Comparison of ENCODE assay signal across 1 cellular context in the genomic region with DNA sequence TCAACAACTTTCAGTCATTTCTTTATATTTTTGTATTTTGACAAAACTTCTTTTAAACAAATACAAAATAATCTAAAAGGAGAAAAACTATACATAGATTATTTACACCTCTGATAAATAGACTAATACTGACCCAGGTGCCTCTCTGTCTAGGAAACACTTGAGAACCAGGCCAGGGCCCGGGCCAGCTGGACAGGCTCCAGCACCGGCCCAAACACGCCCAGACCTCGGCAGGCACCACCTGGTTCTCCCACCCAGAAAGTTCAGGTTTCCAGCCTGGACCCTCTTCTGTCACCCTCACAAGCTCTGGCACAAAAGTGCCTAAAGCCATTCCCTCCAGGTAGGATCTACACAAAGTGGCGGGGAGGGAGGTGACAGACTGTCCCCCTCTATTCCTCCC.
TF ChIP-seq lines count a peak whose summit lies in the region.

No MANE protein-coding gene starts in this region.

TF ChIP-seq in GM23338, 12 proteins besides CTCF, POLR2A, EP300 and RAD21 (continued from another document):
- TF ChIP-seq, protein P1, sequence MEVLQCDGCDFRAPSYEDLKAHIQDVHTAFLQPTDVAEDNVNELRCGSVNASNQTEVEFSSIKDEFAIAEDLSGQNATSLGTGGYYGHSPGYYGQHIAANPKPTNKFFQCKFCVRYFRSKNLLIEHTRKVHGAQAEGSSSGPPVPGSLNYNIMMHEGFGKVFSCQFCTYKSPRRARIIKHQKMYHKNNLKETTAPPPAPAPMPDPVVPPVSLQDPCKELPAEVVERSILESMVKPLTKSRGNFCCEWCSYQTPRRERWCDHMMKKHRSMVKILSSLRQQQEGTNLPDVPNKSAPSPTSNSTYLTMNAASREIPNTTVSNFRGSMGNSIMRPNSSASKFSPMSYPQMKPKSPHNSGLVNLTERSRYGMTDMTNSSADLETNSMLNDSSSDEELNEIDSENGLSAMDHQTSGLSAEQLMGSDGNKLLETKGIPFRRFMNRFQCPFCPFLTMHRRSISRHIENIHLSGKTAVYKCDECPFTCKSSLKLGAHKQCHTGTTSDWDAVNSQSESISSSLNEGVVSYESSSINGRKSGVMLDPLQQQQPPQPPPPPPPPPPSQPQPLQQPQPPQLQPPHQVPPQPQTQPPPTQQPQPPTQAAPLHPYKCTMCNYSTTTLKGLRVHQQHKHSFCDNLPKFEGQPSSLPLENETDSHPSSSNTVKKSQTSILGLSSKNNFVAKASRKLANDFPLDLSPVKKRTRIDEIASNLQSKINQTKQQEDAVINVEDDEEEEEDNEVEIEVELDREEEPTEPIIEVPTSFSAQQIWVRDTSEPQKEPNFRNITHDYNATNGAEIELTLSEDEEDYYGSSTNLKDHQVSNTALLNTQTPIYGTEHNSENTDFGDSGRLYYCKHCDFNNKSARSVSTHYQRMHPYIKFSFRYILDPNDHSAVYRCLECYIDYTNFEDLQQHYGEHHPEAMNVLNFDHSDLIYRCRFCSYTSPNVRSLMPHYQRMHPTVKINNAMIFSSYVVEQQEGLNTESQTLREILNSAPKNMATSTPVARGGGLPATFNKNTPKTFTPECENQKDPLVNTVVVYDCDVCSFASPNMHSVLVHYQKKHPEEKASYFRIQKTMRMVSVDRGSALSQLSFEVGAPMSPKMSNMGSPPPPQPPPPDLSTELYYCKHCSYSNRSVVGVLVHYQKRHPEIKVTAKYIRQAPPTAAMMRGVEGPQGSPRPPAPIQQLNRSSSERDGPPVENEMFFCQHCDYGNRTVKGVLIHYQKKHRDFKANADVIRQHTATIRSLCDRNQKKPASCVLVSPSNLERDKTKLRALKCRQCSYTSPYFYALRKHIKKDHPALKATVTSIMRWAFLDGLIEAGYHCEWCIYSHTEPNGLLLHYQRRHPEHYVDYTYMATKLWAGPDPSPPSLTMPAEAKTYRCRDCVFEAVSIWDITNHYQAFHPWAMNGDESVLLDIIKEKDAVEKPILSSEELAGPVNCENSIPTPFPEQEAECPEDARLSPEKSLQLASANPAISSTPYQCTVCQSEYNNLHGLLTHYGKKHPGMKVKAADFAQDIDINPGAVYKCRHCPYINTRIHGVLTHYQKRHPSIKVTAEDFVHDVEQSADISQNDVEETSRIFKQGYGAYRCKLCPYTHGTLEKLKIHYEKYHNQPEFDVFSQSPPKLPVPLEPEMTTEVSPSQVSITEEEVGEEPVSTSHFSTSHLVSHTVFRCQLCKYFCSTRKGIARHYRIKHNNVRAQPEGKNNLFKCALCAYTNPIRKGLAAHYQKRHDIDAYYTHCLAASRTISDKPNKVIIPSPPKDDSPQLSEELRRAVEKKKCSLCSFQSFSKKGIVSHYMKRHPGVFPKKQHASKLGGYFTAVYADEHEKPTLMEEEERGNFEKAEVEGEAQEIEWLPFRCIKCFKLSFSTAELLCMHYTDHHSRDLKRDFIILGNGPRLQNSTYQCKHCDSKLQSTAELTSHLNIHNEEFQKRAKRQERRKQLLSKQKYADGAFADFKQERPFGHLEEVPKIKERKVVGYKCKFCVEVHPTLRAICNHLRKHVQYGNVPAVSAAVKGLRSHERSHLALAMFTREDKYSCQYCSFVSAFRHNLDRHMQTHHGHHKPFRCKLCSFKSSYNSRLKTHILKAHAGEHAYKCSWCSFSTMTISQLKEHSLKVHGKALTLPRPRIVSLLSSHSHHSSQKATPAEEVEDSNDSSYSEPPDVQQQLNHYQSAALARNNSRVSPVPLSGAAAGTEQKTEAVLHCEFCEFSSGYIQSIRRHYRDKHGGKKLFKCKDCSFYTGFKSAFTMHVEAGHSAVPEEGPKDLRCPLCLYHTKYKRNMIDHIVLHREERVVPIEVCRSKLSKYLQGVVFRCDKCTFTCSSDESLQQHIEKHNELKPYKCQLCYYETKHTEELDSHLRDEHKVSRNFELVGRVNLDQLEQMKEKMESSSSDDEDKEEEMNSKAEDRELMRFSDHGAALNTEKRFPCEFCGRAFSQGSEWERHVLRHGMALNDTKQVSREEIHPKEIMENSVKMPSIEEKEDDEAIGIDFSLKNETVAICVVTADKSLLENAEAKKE (CRISPR knock-in tag; IDR thresholded peaks at IDR 0.05) = no peak
- no peak for TF ChIP-seq ZNF114 (CRISPR knock-in tag; IDR thresholded peaks at IDR 0.05)
- TF ChIP-seq JUNB (IDR thresholded peaks at IDR 0.05; ENCODE audit: unreplicated experiment) = no peak
- no peak for TF ChIP-seq POLR2AphosphoS5 (IDR thresholded peaks at IDR 0.05; ENCODE audit: low read depth)
- TF ChIP-seq, protein P2, sequence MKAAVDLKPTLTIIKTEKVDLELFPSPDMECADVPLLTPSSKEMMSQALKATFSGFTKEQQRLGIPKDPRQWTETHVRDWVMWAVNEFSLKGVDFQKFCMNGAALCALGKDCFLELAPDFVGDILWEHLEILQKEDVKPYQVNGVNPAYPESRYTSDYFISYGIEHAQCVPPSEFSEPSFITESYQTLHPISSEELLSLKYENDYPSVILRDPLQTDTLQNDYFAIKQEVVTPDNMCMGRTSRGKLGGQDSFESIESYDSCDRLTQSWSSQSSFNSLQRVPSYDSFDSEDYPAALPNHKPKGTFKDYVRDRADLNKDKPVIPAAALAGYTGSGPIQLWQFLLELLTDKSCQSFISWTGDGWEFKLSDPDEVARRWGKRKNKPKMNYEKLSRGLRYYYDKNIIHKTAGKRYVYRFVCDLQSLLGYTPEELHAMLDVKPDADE (IDR thresholded peaks at IDR 0.05) = no peak
TF ChIP-seq in GM23338: peak in this region for 0.
